Comparison of ENCODE assay signal across 8 cellular contexts in the genomic region with DNA sequence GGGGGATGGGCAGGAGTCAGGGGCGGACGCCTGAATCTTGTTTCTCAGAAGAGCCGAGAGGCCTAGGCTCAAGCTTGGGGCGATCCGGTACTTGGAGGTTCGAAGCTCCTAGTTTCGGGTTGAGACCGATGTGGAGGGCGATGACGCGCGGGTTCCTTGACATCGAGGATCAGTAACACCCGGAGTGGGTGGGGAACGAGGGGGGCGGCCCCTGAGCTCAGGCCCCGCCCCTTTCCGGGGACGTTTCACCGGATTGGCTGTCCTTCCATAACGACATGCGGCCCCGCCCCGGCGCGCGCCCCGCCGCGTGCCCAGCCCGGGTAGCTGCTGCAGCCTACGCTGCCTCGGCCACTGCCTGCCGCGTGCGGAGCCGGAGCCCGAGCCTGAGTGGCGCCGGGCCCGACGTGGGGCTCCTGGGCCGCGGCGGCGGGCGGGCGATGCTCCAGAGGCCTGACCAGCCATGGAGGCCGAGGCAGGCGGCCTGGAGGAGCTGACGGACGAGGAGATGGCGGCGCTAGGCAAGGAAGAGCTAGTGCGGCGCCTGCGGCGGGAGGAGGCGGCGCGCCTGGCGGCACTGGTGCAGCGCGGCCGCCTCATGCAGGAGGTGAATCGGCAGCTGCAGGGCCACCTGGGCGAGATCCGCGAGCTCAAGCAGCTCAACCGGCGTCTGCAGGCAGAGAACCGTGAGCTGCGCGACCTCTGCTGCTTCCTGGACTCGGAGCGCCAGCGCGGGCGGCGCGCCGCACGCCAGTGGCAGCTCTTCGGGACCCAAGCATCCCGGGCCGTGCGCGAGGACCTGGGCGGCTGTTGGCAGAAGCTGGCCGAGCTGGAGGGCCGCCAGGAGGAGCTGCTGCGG. TPM values are rescaled to one million over a fixed set of nuclear protein-coding genes. Genes with fewer than 3 reads are reported as not detected.
DNase-seq lines count a peak whose midpoint lies in the region; ATAC-seq and TF ChIP-seq lines count a peak whose summit lies in the region.

Gene CCDC85B (plus strand): TSS at position 350 of the 856 bp plus-strand sequence. CDS start 111 bp downstream, at position 461.

- peak within 1 kb of the TSS; percentile 96 to 100 (median 98) for H3K27ac ChIP-seq in esophagus muscularis mucosa (replicated peaks in 1 of 4)

- H3K4me1 ChIP-seq in esophagus muscularis mucosa: peaks cover 52 to 77% (median 69%) of the 10 kb centered on the region in 4 donors

- H3K27me3 ChIP-seq in esophagus muscularis mucosa: no peaks in the 10 kb centered on the region

- H3K36me3 ChIP-seq in esophagus muscularis mucosa: peaks cover 0 to 15% (median 9%) of the 10 kb centered on the region in 4 donors

- peak; percentile 87 for TF ChIP-seq POLR2A in esophagus muscularis mucosa (IDR thresholded peaks at IDR 0.05; ENCODE audit: low read depth)

- H3K4me3 Mint-ChIP-seq in activated T-cell treated with anti-CD3 and anti-CD28 coated beads, Interleukin-2, amount 50 U/mL, for 72 hours: peak within 1 kb of the TSS; percentile 91 to 94

- DNase-seq in DMS53 treated with DMSO at 0.1 percent for 48 hours (lab: John Stamatoyannopoulos, UW; ENCODE audit: unreplicated experiment): peak; percentile 87
- peak; percentile 95 for DNase-seq in LHCN-M2 (ENCODE audit: low read depth)
- peak; percentile 96 for DNase-seq in RKO (ENCODE audit: low spot score)
- peak; percentile 99 to 100 for DNase-seq in activated T-cell treated with anti-CD3 and anti-CD28 coated beads, Interleukin-2, amount 50 U/mL, for 72 hours
- DNase-seq in esophagus muscularis mucosa (ENCODE audit: extremely low spot score): peak; percentile 100
- peak; percentile 95 for DNase-seq in myocyte (ENCODE audit: low read depth)
- DNase-seq in stimulated activated CD8-positive, alpha-beta memory T cell treated with anti-CD3 and anti-CD28 coated beads, Interleukin-7, amount 100 ng/mL, for 4 hours (ENCODE audit: low read depth in 2 of 2): peak; percentile 97 to 98

- no peaks in the 10 kb centered on the region for H3K27me3 Mint-ChIP-seq in activated T-cell treated with anti-CD3 and anti-CD28 coated beads, Interleukin-2, amount 50 U/mL, for 72 hours (ENCODE audit: low read depth)

- TF ChIP-seq CTCF in esophagus muscularis mucosa (IDR thresholded peaks at IDR 0.05): peak in 2 of 3 experiments; percentile 9 to 22

- intact Hi-C loops in esophagus muscularis mucosa (cut with DNase I): no loop called here

- no peak for TF ChIP-seq EP300 in esophagus muscularis mucosa (IDR thresholded peaks at IDR 0.05)

- H3K27ac Mint-ChIP-seq in activated T-cell treated with anti-CD3 and anti-CD28 coated beads, Interleukin-2, amount 50 U/mL, for 72 hours: peak within 1 kb of the TSS; percentile 91

- 0% methylated on average over 8 of the region's 92 CpGs for WGBS in esophagus muscularis mucosa

- peaks cover 74% of the 10 kb centered on the region for H3K4me1 Mint-ChIP-seq in activated T-cell treated with anti-CD3 and anti-CD28 coated beads, Interleukin-2, amount 50 U/mL, for 72 hours (ENCODE audit: low read depth)

- no peaks in the 10 kb centered on the region for H3K9me3 Mint-ChIP-seq in activated T-cell treated with anti-CD3 and anti-CD28 coated beads, Interleukin-2, amount 50 U/mL, for 72 hours

- H3K4me3 ChIP-seq in esophagus muscularis mucosa: peak within 1 kb of the TSS; percentile 71 to 84 (median 82)

- ATAC-seq in GM21786 (IDR thresholded peaks at IDR 0.05; ENCODE audit: unreplicated experiment): peak; percentile 40
- ATAC-seq in activated T-cell treated with anti-CD3 and anti-CD28 coated beads, Interleukin-2, amount 50 U/mL, for 72 hours (replicated peaks in 1 of 2): peak; percentile 71 to 74

- no peaks in the 10 kb centered on the region for H3K9me3 ChIP-seq in esophagus muscularis mucosa

- peaks cover 1 to 9% of the 10 kb centered on the region in 2 donors for H3K36me3 Mint-ChIP-seq in activated T-cell treated with anti-CD3 and anti-CD28 coated beads, Interleukin-2, amount 50 U/mL, for 72 hours (ENCODE audit: insufficient read depth in 2 of 2)

RNA-seq across cellular contexts. Expression of gene CCDC85B, which starts in this region (rescaled TPM):
- total RNA-seq in LHCN-M2 (2014; rRNA removed) (91.2 and 95.5 TPM in 2 replicates), esophagus muscularis mucosa (10 to 100 TPM; 63.5 to 99.5 (median 84.6) TPM), myocyte (76.4 and 102 TPM in 2 replicates)
- polyA plus RNA-seq in LHCN-M2 (2012): 116 TPM
- 10 to 100 TPM; 35.4 to 37.5 TPM for total RNA-seq in activated T-cell treated with anti-CD3 and anti-CD28 coated beads, Interleukin-2, amount 50 U/mL, for 72 hours
- 61.1 TPM for polyA plus RNA-seq in myocyte (2012)

Comparison
In these comparisons a context has a peak if more than half of its experiments do, and no peak if none do; other contexts are left out.
1. Peak in every context shown above with its lines: DNase-seq, ATAC-seq, H3K4me3 ChIP-seq and H3K27ac ChIP-seq.